ENCODE assay signal across 24 cellular contexts in the genomic region with DNA sequence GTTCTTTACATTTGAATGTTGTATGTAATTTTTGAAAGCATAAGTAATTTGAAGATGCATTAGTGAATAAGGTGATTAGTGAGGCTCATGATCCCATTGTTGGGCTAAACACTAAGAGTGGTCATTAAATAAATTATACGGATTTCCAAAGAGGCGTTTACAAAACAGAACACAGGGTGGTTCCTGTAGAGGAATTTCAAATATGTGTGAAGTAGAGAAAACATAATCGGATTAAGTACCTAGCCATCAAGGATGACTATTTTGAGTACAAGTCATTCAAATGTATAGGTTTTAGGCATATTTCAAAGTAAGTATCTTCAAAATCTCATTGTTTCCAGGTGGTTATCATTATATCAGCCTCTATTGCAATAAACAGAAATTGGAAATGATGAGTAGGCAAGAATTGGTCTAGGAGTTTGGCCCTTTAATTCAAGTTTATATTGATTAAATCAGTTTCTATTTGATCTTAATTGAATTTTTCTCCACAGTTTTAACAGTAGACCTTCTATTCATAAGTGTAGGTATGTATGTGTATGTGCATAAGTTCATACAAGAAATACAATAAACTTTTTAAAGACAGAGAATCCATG.
"Had no signal": no experiment of that assay in that cellular context is flagged by ENCODE, and none has a peak within 500 bp of the region (broad histone marks: within the 10 kb centered on the region; RNA-seq: fewer than 3 reads in every experiment).

No MANE protein-coding gene starts in this region.

- FAIRE-seq: endometrium, kidney had no signal

- ATAC-seq: gastrocnemius medialis; heart right ventricle; left colon; left ventricle myocardium superior; naive thymus-derived CD4-positive, alpha-beta T cell had no signal

- DNase-seq: cortex of kidney; effector memory CD4-positive, alpha-beta T cell; gastrocnemius medialis; heart right ventricle; hypothalamus; kidney; left colon; left ventricle myocardium superior; mesenchymal stem cell; naive thymus-derived CD4-positive, alpha-beta T cell; nephron progenitor cell; posterior cingulate gyrus; small intestine; stimulated activated CD4-positive, alpha-beta T cell treated with anti-CD3 and anti-CD28 coated beads, Interleukin-12 subunit alpha, Interleukin-12 subunit beta, amount 100 ng/mL, for 4 hours; stimulated activated naive CD4-positive, alpha-beta T cell; stomach; substantia nigra; transverse colon had no signal

- H3K27ac Mint-ChIP-seq: naive thymus-derived CD4-positive, alpha-beta T cell; nephron progenitor cell had no signal

- H3K27ac ChIP-seq: epithelial cell of prostate, esophagus muscularis mucosa, gastrocnemius medialis, heart right ventricle, right atrium auricular region, stomach, thoracic aorta, transverse colon had no signal

- H3K27me3 ChIP-seq: esophagus muscularis mucosa, gastrocnemius medialis, heart right ventricle, right atrium auricular region, stomach, transverse colon had no signal

- H3K4me3 Mint-ChIP-seq: naive thymus-derived CD4-positive, alpha-beta T cell; nephron progenitor cell had no signal

- H3K4me3 ChIP-seq: esophagus muscularis mucosa, gastrocnemius medialis, heart right ventricle, lung, right atrium auricular region, stomach, thoracic aorta, transverse colon had no signal

- H3K4me1 ChIP-seq: right atrium auricular region, stomach, transverse colon had no signal

- H3K4me1 Mint-ChIP-seq: naive thymus-derived CD4-positive, alpha-beta T cell; nephron progenitor cell had no signal

- H3K36me3 ChIP-seq: esophagus muscularis mucosa, gastrocnemius medialis, heart right ventricle, right atrium auricular region, stomach, thoracic aorta, transverse colon had no signal

- H3K9me3 ChIP-seq: esophagus muscularis mucosa, gastrocnemius medialis, stomach, thoracic aorta, transverse colon had no signal
